ENCODE assay signal across 1 cellular context in the genomic region with DNA sequence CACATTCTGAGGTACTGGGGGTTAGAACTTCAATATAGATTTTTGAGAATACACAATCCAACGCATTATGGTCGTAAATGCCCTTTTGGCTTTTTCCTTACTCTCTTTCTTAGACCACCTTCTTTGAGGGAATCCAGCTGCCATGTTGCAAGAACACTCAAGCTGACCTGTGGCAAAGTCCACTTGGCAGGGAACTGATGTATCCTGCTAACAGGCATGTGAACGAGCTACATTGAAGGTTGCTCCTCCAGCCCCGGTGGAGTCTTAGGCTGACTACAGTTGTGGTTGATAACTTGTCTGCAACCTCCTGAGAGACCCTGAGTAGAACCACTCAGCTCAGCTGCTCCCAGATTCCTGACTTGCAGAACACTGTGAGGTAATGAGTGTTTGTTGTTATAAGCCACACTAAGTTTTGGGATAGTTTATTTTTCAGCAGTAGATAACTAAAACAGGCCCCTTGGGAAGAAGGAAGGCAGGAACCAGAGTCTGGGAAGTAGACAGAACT.
TF ChIP-seq lines count a peak whose summit lies in the region.

No MANE protein-coding gene starts in this region.

TF ChIP-seq in HepG2, 621 proteins besides CTCF, POLR2A, EP300 and RAD21 (continued from another document):
- TF ChIP-seq ZBTB40 (IDR thresholded peaks at IDR 0.05) = no peak
- TF ChIP-seq ZBTB40 (CRISPR knock-in tag; IDR thresholded peaks at IDR 0.05) = no peak
- TF ChIP-seq RORA (CRISPR knock-in tag; IDR thresholded peaks at IDR 0.05) = no peak
- TF ChIP-seq HNF4A (CRISPR knock-in tag; IDR thresholded peaks at IDR 0.05) = peak; percentile 20; the same call in 1 of the 2 replicates
- no peak for TF ChIP-seq ATF7-NPFF (CRISPR knock-in tag; IDR thresholded peaks at IDR 0.05; ENCODE audit: low read depth)
